ENCODE assay signal across 8 cellular contexts in genomic region chr1:2228157-2228594, GRCh38. TPM values are rescaled to one million over a fixed set of nuclear protein-coding genes. Genes with fewer than 3 reads are reported as not detected.
DNase-seq lines count a peak whose midpoint lies in the region; ATAC-seq lines count a peak whose summit lies in the region.

TSS of gene SKI (plus strand) at chr1:2228319. CDS start at chr1:2228767, 448 bp downstream.

- no peak for ATAC-seq in GM21526 (IDR thresholded peaks at IDR 0.05; ENCODE audit: low FRiP score, unreplicated experiment)

- peak within 1 kb of the TSS; percentile 98 for H3K4ac ChIP-seq in mesendoderm (ENCODE audit: low read depth, low read length)

- peak within 1 kb of the TSS; percentile 99 for H3K27ac Mint-ChIP-seq in activated naive CD4-positive, alpha-beta T cell treated with anti-CD3 and anti-CD28 coated beads, Interleukin-2, amount 10 ng/mL, durations not matched to agents 7 days and 5 days

- H3K79me1 ChIP-seq in mesendoderm (ENCODE audit: low read length) = peaks cover 6% of the 10 kb centered on the region

- CTCF ChIA-PET in activated naive CD4-positive, alpha-beta T cell treated with anti-CD3 and anti-CD28 coated beads, Interleukin-2, amount 10 ng/mL, durations not matched to agents 7 days and 5 days (lab: Charles Lee) = interaction anchor here (1.0 to 1.4 kb wide), 2 partner anchors 29 to 72 kb away, joined by 4 to 6 read pairs; no protein-coding TSS in a partner anchor

- peak within 1 kb of the TSS; percentile 99 for H3K9ac ChIP-seq in mesendoderm (ENCODE audit: low read length)

- H2BK15ac ChIP-seq in mesendoderm (replicated peaks; ENCODE audit: low read depth) = no peak within 1 kb of the TSS

- H3K27ac ChIP-seq in cingulate gyrus (ENCODE audit: low read depth, low read length) (peak within 1 kb of the TSS; percentile 95), mesendoderm (ENCODE audit: low read depth, low read length) (peak within 1 kb of the TSS; percentile 99)

- H4K8ac ChIP-seq in mesendoderm (ENCODE audit: low read depth, low read length) = peak within 1 kb of the TSS; percentile 99

- H3K56ac ChIP-seq in mesendoderm (ENCODE audit: low read length) = peak within 1 kb of the TSS; percentile 98

- peaks cover 3% of the 10 kb centered on the region for H3K4me1 ChIP-seq in mesendoderm (ENCODE audit: control insufficient read depth, low read depth, low read length)

- H4K5ac ChIP-seq in mesendoderm (ENCODE audit: low read length) = no peak within 1 kb of the TSS

- H3K27me3 ChIP-seq in mesendoderm (ENCODE audit: insufficient read depth, low read length, poor library complexity) = no peaks in the 10 kb centered on the region

- peak within 1 kb of the TSS; percentile 88 for H2BK5ac ChIP-seq in mesendoderm (ENCODE audit: low read length)

- WGBS in mesendoderm (ENCODE audit: extremely low coverage, insufficient coverage, low lambda C conversion rate) = no CpG with 5 or more reads among the region's 100 CpGs

- peaks cover 34% of the 10 kb centered on the region for H3K36me3 Mint-ChIP-seq in activated naive CD4-positive, alpha-beta T cell treated with anti-CD3 and anti-CD28 coated beads, Interleukin-2, amount 10 ng/mL, durations not matched to agents 7 days and 5 days

- H3K4me3 Mint-ChIP-seq in activated naive CD4-positive, alpha-beta T cell treated with anti-CD3 and anti-CD28 coated beads, Interleukin-2, amount 10 ng/mL, durations not matched to agents 7 days and 5 days = peak within 1 kb of the TSS; percentile 96

- peak within 1 kb of the TSS; percentile 100 for H3K23ac ChIP-seq in mesendoderm (ENCODE audit: low read length)

- peak within 1 kb of the TSS; percentile 99 for H3K18ac ChIP-seq in mesendoderm (ENCODE audit: low read length)

- H3K4me1 Mint-ChIP-seq in activated naive CD4-positive, alpha-beta T cell treated with anti-CD3 and anti-CD28 coated beads, Interleukin-2, amount 10 ng/mL, durations not matched to agents 7 days and 5 days = peaks cover 22% of the 10 kb centered on the region

- H2AK5ac ChIP-seq in mesendoderm (ENCODE audit: low read length) = peak within 1 kb of the TSS; percentile 45

- H3K79me2 ChIP-seq in mesendoderm (ENCODE audit: control insufficient read depth, insufficient read depth, low read length) = peaks cover 46% of the 10 kb centered on the region

- H3K4me2 ChIP-seq in mesendoderm (ENCODE audit: low read length) = peak within 1 kb of the TSS; percentile 96

- H3K4me3 ChIP-seq in mesendoderm (ENCODE audit: low read length) = peak within 1 kb of the TSS; percentile 93

- H2BK120ac ChIP-seq in mesendoderm (ENCODE audit: low read depth, low read length) = peak within 1 kb of the TSS; percentile 54

- H3K27me3 Mint-ChIP-seq in activated naive CD4-positive, alpha-beta T cell treated with anti-CD3 and anti-CD28 coated beads, Interleukin-2, amount 10 ng/mL, durations not matched to agents 7 days and 5 days = peaks cover 38% of the 10 kb centered on the region

- H3K36me3 ChIP-seq in mesendoderm (ENCODE audit: control insufficient read depth, insufficient read depth, low read length) = no peaks in the 10 kb centered on the region

- DNase-seq in activated naive CD4-positive, alpha-beta T cell treated with anti-CD3 and anti-CD28 coated beads, Interleukin-2, amount 10 ng/mL, durations not matched to agents 7 days and 5 days = no peak
- DNase-seq in activated naive CD4-positive, alpha-beta T cell treated with Interleukin-2 at 50 U/mL for 16 hours = no peak
- DNase-seq in mesendoderm (no peak), ureter (ENCODE audit: low spot score) (no peak), medulla oblongata (ENCODE audit: extremely low spot score) (no peak)
- no peak for DNase-seq in central memory CD4-positive, alpha-beta T cell

- H3K9me3 Mint-ChIP-seq in activated naive CD4-positive, alpha-beta T cell treated with anti-CD3 and anti-CD28 coated beads, Interleukin-2, amount 10 ng/mL, durations not matched to agents 7 days and 5 days = no peaks in the 10 kb centered on the region

RNA-seq across cellular contexts. Expression of gene SKI, which starts in this region (rescaled TPM):
- 48.1 TPM for polyA plus RNA-seq in mesendoderm (2013, experiment 1 of 2)
- polyA plus RNA-seq in mesendoderm (2013, experiment 2 of 2) = 51.1 TPM
- total RNA-seq in ureter = 77.5 TPM
